ENCODE assay signal across 21 cellular contexts in the genomic region with DNA sequence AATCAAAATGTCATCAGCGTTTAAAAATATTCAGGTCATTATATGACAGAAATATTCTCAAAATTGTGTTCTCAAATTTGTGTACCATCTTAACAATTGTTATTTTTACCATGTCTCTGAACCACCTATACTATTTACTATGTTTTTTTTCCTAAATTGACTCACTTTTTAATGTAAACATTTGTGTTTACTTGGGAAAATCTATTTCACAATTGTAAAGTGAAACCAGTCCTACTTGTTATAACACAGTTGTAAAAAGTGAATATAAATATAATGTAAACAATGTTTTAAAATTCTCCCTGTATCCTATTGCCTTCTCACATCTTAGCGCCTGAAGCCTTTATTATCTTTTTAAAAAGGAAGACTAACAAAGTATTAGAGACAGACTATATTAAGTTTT.
DNase-seq lines count a peak whose midpoint lies in the region; ATAC-seq, FAIRE-seq and TF ChIP-seq lines count a peak whose summit lies in the region.
"Had no signal": no experiment of that assay in that cellular context is flagged by ENCODE, and none has a peak within 500 bp of the region (broad histone marks: within the 10 kb centered on the region; RNA-seq: fewer than 3 reads in every experiment).

No MANE protein-coding gene starts in this region.

- H3K27me3 ChIP-seq in bronchial epithelial cell (ENCODE audit: control insufficient read depth, insufficient read depth, low read length) (no peaks in the 10 kb centered on the region), osteoblast (ENCODE audit: insufficient read depth, low read length) (no peaks in the 10 kb centered on the region)

- H3K4me1 Mint-ChIP-seq in HFFc6 (ENCODE audit: low read depth): peaks cover 85% of the 10 kb centered on the region

- H3K27ac Mint-ChIP-seq in HFFc6: peak overlapping the region; percentile 82
- H3K27ac Mint-ChIP-seq: CD4-positive, alpha-beta memory T cell had no signal

- peak overlapping the region; percentile 77 for H3K27ac ChIP-seq in osteoblast (ENCODE audit: low read depth, low read length)
- H3K27ac ChIP-seq: HL-60 had no signal

- H3K4me3 ChIP-seq in bronchial epithelial cell (ENCODE audit: low read depth, low read length) (no peak overlapping the region), osteoblast (ENCODE audit: insufficient read depth, low read length) (no peak overlapping the region)
- H3K4me3 ChIP-seq: K562 had no signal

- H3K36me3 ChIP-seq in bronchial epithelial cell (ENCODE audit: control insufficient read depth, insufficient read depth, low read length): no peaks in the 10 kb centered on the region
- H3K36me3 ChIP-seq in osteoblast (ENCODE audit: insufficient read depth, low read length): no peaks in the 10 kb centered on the region

- H3K9me3 Mint-ChIP-seq in HFFc6: no peaks in the 10 kb centered on the region
- H3K9me3 Mint-ChIP-seq: CD4-positive, alpha-beta memory T cell had no signal

- H3K4me1 ChIP-seq in osteoblast (ENCODE audit: insufficient read depth, low read length): peaks cover 18% of the 10 kb centered on the region

- no peaks in the 10 kb centered on the region for H3K9me3 ChIP-seq in osteoblast (ENCODE audit: low read depth, low read length)

- peak overlapping the region; percentile 38; the same call in 1 of the 2 replicates for H3K4me3 Mint-ChIP-seq in HFFc6
- H3K4me3 Mint-ChIP-seq: CD4-positive, alpha-beta memory T cell had no signal

- peaks cover 10% of the 10 kb centered on the region for H3K36me3 Mint-ChIP-seq in HFFc6 (ENCODE audit: low read depth)
- H3K36me3 Mint-ChIP-seq: CD4-positive, alpha-beta memory T cell had no signal

- no peaks in the 10 kb centered on the region for H3K79me2 ChIP-seq in osteoblast (ENCODE audit: insufficient read depth, low read length)

- FAIRE-seq in bronchial epithelial cell (lab: Jason Lieb, UNC): no peak
- FAIRE-seq: GM12891, HTR-8/SVneo, K562 had no signal

- H4K20me1 ChIP-seq in osteoblast (ENCODE audit: insufficient read depth, low read length): no peaks in the 10 kb centered on the region

- no peaks in the 10 kb centered on the region for H3K27me3 Mint-ChIP-seq in HFFc6 (ENCODE audit: insufficient read depth)

- no peak for TF ChIP-seq CTCF in HFFc6 (IDR thresholded peaks at IDR 0.05)
- no peak for TF ChIP-seq CTCF in bronchial epithelial cell (IDR thresholded peaks at IDR 0.05; ENCODE audit: insufficient read depth, low read length, severe bottlenecking)
- no peak for TF ChIP-seq CTCF in osteoblast (IDR thresholded peaks at IDR 0.05; ENCODE audit: extremely low read depth, low read depth, low read length)

- ATAC-seq in HG03045 (IDR thresholded peaks at IDR 0.05; ENCODE audit: unreplicated experiment) (no peak), GM21515 (IDR thresholded peaks at IDR 0.05; ENCODE audit: unreplicated experiment) (no peak)
- ATAC-seq: K562 had no signal

- no peak overlapping the region for H2AFZ ChIP-seq in osteoblast (ENCODE audit: low read length)

- DNase-seq in DMS53 treated with DMSO at 0.1 percent for 48 hours (lab: John Stamatoyannopoulos, UW; ENCODE audit: unreplicated experiment): peak; percentile 20
- no peak for DNase-seq in HFFc6
- peak; percentile 70 for DNase-seq in bronchial epithelial cell (ENCODE audit: low read depth)
- DNase-seq in osteoblast (ENCODE audit: insufficient read length, low spot score, missing footprints): no peak
- no peak for DNase-seq in AG08396 (ENCODE audit: low spot score)
- DNase-seq: CD4-positive, alpha-beta memory T cell; DMS79 treated with DMSO at 0.1 percent for 48 hours; GDM1; GOT3; NCI-H1436; NCI-H2029; NCI-H2171 treated with DMSO at 0.1 percent for 48 hours; NCI-H510A; NCI-H774; T-helper 2 cell had no signal

- H3K4me2 ChIP-seq in osteoblast (ENCODE audit: insufficient read depth, low read length): peak overlapping the region; percentile 61

Comparison
In these comparisons a context has a peak if more than half of its experiments do, and no peak if none do; other contexts are left out.
1. DNase-seq: peak in DMS53 treated with DMSO at 0.1 percent for 48 hours (single experiment) and bronchial epithelial cell (single experiment); none in HFFc6 (single experiment), osteoblast (single experiment) and AG08396 (single experiment).